Comparison of ENCODE assay signal across 27 cellular contexts in the genomic region with DNA sequence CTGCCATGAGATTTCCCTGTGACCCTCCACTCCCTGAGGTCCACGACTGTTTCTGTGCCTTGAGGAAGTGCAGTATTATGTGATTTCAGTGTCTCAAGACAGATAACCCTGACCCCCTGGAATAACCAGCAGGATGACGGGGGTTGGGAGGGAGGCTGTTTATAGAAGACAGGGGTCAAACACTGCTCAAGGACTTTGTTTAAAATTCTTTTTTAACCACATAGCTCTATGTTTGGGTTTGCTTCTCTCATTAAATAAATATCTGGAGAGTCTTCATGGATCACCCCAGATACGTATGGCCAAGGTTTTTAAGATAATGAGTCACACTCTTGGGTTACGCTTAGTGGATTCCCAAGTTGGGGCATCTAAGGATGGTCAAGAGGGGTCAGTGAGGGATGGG.
DNase-seq lines count a peak whose midpoint lies in the region; TF ChIP-seq lines count a peak whose summit lies in the region.
"Had no signal": no experiment of that assay in that cellular context is flagged by ENCODE, and none has a peak within 500 bp of the region (broad histone marks: within the 10 kb centered on the region; RNA-seq: fewer than 3 reads in every experiment).

No MANE protein-coding gene starts in this region.

- peak overlapping the region; percentile 15; the same call in 1 of the 2 replicates for H3K4me3 Mint-ChIP-seq in HFFc6
- H3K4me3 Mint-ChIP-seq: activated CD4-positive, alpha-beta memory T cell treated with anti-CD3 and anti-CD28 coated beads for 36 hours; activated T-helper 17 cell treated with anti-CD3 and anti-CD28 coated beads, Interleukin-2, amount 50 U/mL, for 72 hours; neural progenitor cell; T-helper 1 cell treated with Interleukin-12 subunit alpha and Interleukin-12 subunit beta and Interleukin-4 antibody, amounts not matched to agents 30 μg/mL and 1 μg/mL, for 36 hours had no signal

- H3K9ac ChIP-seq in fibroblast of lung (ENCODE audit: insufficient read depth, low read length) (no peak overlapping the region), smooth muscle cell (ENCODE audit: low read depth) (no peak overlapping the region)
- H3K9ac ChIP-seq: neural progenitor cell, SK-N-SH had no signal

- no peaks in the 10 kb centered on the region; the same call in 1 of the 2 replicates for H3K27me3 Mint-ChIP-seq in HFFc6 (ENCODE audit: insufficient read depth)
- H3K27me3 Mint-ChIP-seq: activated T-helper 17 cell treated with anti-CD3 and anti-CD28 coated beads, Interleukin-2, amount 50 U/mL, for 72 hours had no signal

- no peak for TF ChIP-seq POLR2A in uterus (IDR thresholded peaks at IDR 0.05)

- 41% methylated on average over 4 of the region's 4 CpGs for WGBS in smooth muscle cell (ENCODE audit: low lambda C conversion rate)

- H3K4me1 ChIP-seq in fibroblast of lung (ENCODE audit: control insufficient read depth, extremely low read depth, insufficient read depth, low read length) (peaks cover 10% of the 10 kb centered on the region), smooth muscle cell (ENCODE audit: low read depth) (no peaks in the 10 kb centered on the region), uterus (no peaks in the 10 kb centered on the region)
- H3K4me1 ChIP-seq: transverse colon had no signal

- no peaks in the 10 kb centered on the region for H3K27me3 ChIP-seq in fibroblast of lung (ENCODE audit: control insufficient read depth, insufficient read depth, low read length)
- H3K27me3 ChIP-seq in smooth muscle cell (ENCODE audit: low read depth), result no peaks in the 10 kb centered on the region
- no peaks in the 10 kb centered on the region for H3K27me3 ChIP-seq in uterus
- H3K27me3 ChIP-seq: ascending aorta, neural progenitor cell, transverse colon had no signal

- H3K4me2 ChIP-seq in fibroblast of lung (ENCODE audit: extremely low read depth, insufficient read depth, low read length) (peak overlapping the region; percentile 55), smooth muscle cell (peak overlapping the region; percentile 13)
- H3K4me2 ChIP-seq: neural progenitor cell, SK-N-SH had no signal

- peaks cover 3% of the 10 kb centered on the region; the same call in 1 of the 2 replicates for H3K9me3 Mint-ChIP-seq in HFFc6
- H3K9me3 Mint-ChIP-seq: activated T-helper 17 cell treated with anti-CD3 and anti-CD28 coated beads, Interleukin-2, amount 50 U/mL, for 72 hours; neural progenitor cell; T-helper 1 cell treated with Interleukin-12 subunit alpha and Interleukin-12 subunit beta and Interleukin-4 antibody, amounts not matched to agents 30 μg/mL and 1 μg/mL, for 36 hours had no signal

- H3K36me3 ChIP-seq in fibroblast of lung (ENCODE audit: control insufficient read depth, insufficient read depth, low read length) (no peaks in the 10 kb centered on the region), smooth muscle cell (ENCODE audit: low read depth) (no peaks in the 10 kb centered on the region), uterus (no peaks in the 10 kb centered on the region)
- H3K36me3 ChIP-seq: ascending aorta, neural progenitor cell, transverse colon had no signal

- H3K4me3 ChIP-seq in fibroblast of lung (replicated peaks in 1 of 4; ENCODE audit: control extremely low read depth in 1 of 4, insufficient read depth in 1 of 4, low read depth in 3 of 4, low read length in 4 of 4) (no peak overlapping the region), smooth muscle cell (no peak overlapping the region), uterus (no peak overlapping the region)
- H3K4me3 ChIP-seq: ascending aorta, neural progenitor cell, transverse colon had no signal

- DNase-seq in EH (ENCODE audit: low read depth) (peak; percentile 78), HFFc6 (no peak), fibroblast of lung (ENCODE audit: low read depth in 2 of 2) (peak; percentile 86 to 91), smooth muscle cell (lab: John Stamatoyannopoulos, UW; ENCODE audit: unreplicated experiment) (no peak), uterus (no peak), hippocampal formation (lab: John Stamatoyannopoulos, UW) (no peak), NCI-H446 (lab: John Stamatoyannopoulos, UW) (no peak)
- DNase-seq: activated CD4-positive, alpha-beta memory T cell treated with anti-CD3 and anti-CD28 coated beads for 36 hours; activated CD8-positive, alpha-beta memory T cell treated with anti-CD3 and anti-CD28 coated beads, Interleukin-2, amount 50 U/mL, for 4 hours; Calu3; central memory CD4-positive, alpha-beta T cell; dermis blood vessel endothelial cell; DMS79 treated with DMSO at 0.1 percent for 48 hours; KG1; mammary epithelial cell; NCI-H1436; NCI-H82; SK-N-SH; stimulated activated naive CD8-positive, alpha-beta T cell treated with anti-CD3 and anti-CD28 coated beads, Interleukin-15, Interleukin-2, amounts not matched to agents 100 U/mL and 50 U/mL, for 24 hours; transverse colon had no signal

- H3K79me2 ChIP-seq in fibroblast of lung (ENCODE audit: control insufficient read depth, insufficient read depth, low read length), result no peaks in the 10 kb centered on the region
- H3K79me2 ChIP-seq in smooth muscle cell (ENCODE audit: low read depth), result no peaks in the 10 kb centered on the region

- peak overlapping the region; percentile 8 for H3K27ac Mint-ChIP-seq in HFFc6
- H3K27ac Mint-ChIP-seq: activated CD4-positive, alpha-beta memory T cell treated with anti-CD3 and anti-CD28 coated beads for 36 hours; activated naive CD4-positive, alpha-beta T cell treated with anti-CD3 and anti-CD28 coated beads, Interleukin-2, amount 50 U/mL, for 72 hours; activated T-helper 17 cell treated with anti-CD3 and anti-CD28 coated beads, Interleukin-2, amount 50 U/mL, for 72 hours; neural progenitor cell; T-helper 1 cell treated with Interleukin-12 subunit alpha and Interleukin-12 subunit beta and Interleukin-4 antibody, amounts not matched to agents 30 μg/mL and 1 μg/mL, for 36 hours had no signal

- peaks cover 2% of the 10 kb centered on the region; the same call in 1 of the 2 replicates for H3K36me3 Mint-ChIP-seq in HFFc6 (ENCODE audit: low read depth)
- H3K36me3 Mint-ChIP-seq: activated naive CD4-positive, alpha-beta T cell treated with anti-CD3 and anti-CD28 coated beads, Interleukin-2, amount 50 U/mL, for 72 hours; neural progenitor cell had no signal

- intact Hi-C loops in uterus (cut with DNase I; ENCODE audit: low total_unique reads), result no loop called here

- no peaks in the 10 kb centered on the region for H3F3A ChIP-seq in smooth muscle cell (ENCODE audit: low read depth)

- H2AFZ ChIP-seq in fibroblast of lung (ENCODE audit: low read length), result no peak overlapping the region
- no peak overlapping the region for H2AFZ ChIP-seq in smooth muscle cell (ENCODE audit: low read depth)
- H2AFZ ChIP-seq: neural progenitor cell had no signal

- TF ChIP-seq CTCF in HFFc6 (IDR thresholded peaks at IDR 0.05), result no peak
- no peak for TF ChIP-seq CTCF in fibroblast of lung (conservative IDR thresholded peaks at IDR 0.05 in 1 of 2, IDR thresholded peaks at IDR 0.05 in 1 of 2; ENCODE audit: low read depth in 1 of 2, low read length in 2 of 2)
- no peak for TF ChIP-seq CTCF in smooth muscle cell (IDR thresholded peaks at IDR 0.05; ENCODE audit: borderline replicate concordance, insufficient read depth, poor library complexity, severe bottlenecking)
- no peak for TF ChIP-seq CTCF in uterus (IDR thresholded peaks at IDR 0.05)

- H3K9me3 ChIP-seq in fibroblast of lung (ENCODE audit: control insufficient read depth, insufficient read depth, low read depth, low read length), result no peaks in the 10 kb centered on the region
- H3K9me3 ChIP-seq in smooth muscle cell (replicated peaks; ENCODE audit: low read depth), result no peaks in the 10 kb centered on the region
- no peaks in the 10 kb centered on the region for H3K9me3 ChIP-seq in uterus
- H3K9me3 ChIP-seq: ascending aorta, SK-N-SH, transverse colon had no signal

- H3K27ac ChIP-seq in fibroblast of lung (ENCODE audit: insufficient read depth, low read length), result peak overlapping the region; percentile 70
- peak overlapping the region; percentile 4 for H3K27ac ChIP-seq in smooth muscle cell (ENCODE audit: low read depth)
- no peak overlapping the region for H3K27ac ChIP-seq in uterus
- H3K27ac ChIP-seq: C4-2B, neural progenitor cell, RWPE1 had no signal

- no peaks in the 10 kb centered on the region for H4K20me1 ChIP-seq in fibroblast of lung (ENCODE audit: control insufficient read depth, extremely low read depth, insufficient read depth, low read length)
- no peaks in the 10 kb centered on the region for H4K20me1 ChIP-seq in smooth muscle cell (ENCODE audit: low read depth)

- H3K4me1 Mint-ChIP-seq in HFFc6 (ENCODE audit: low read depth), result peaks cover 34% of the 10 kb centered on the region
- H3K4me1 Mint-ChIP-seq: activated T-helper 17 cell treated with anti-CD3 and anti-CD28 coated beads, Interleukin-2, amount 50 U/mL, for 72 hours; neural progenitor cell had no signal

Comparison
In these comparisons a context has a peak if more than half of its experiments do, and no peak if none do; other contexts are left out.
1. DNase-seq: peak in EH (single experiment) and fibroblast of lung (2 of 2); none in HFFc6 (single experiment), smooth muscle cell (single experiment), uterus (0 of 2), hippocampal formation (0 of 2) and NCI-H446 (0 of 2).
2. H3K27ac ChIP-seq: peak in fibroblast of lung (single experiment) and smooth muscle cell (single experiment); none in uterus (0 of 2).